8 cellular contexts compared by ENCODE assay signal in genomic region chr6:43702522-43703440, GRCh38. TPM values are rescaled to one million over a fixed set of nuclear protein-coding genes. Genes with fewer than 3 reads are reported as not detected.
A peak's percentile ranks its signal among the peaks of the same experiment; 100 is the strongest.
DNase-seq lines count a peak whose midpoint lies in the region; ATAC-seq, FAIRE-seq and TF ChIP-seq lines count a peak whose summit lies in the region.

No MANE protein-coding gene starts in this region.

- TF ChIP-seq EP300 in HepG2 (IDR thresholded peaks at IDR 0.05; ENCODE audit: low read depth in 2 of 2, low read length in 2 of 2), result peak in 1 of 2 experiments; percentile 54; a peak in 1 of 4 replicates
- no peak for TF ChIP-seq EP300 in HepG2 (CRISPR knock-in tag; IDR thresholded peaks at IDR 0.05; ENCODE audit: borderline replicate concordance)
- TF ChIP-seq EP300 in stomach (IDR thresholded peaks at IDR 0.05), result no peak

- DNase-seq in DMS 273 treated with DMSO at 0.1 percent for 48 hours (lab: John Stamatoyannopoulos, UW) (peak; percentile 60), HCT116 (ENCODE audit: low read depth, low spot score) (peak; percentile 92), OCI-M1 (lab: John Stamatoyannopoulos, UW) (peak; percentile 95), dermis blood vessel endothelial cell (peak; percentile 95), HepG2 (ENCODE audit: low spot score) (peak; percentile 93), stomach (peak; percentile 93), caudate nucleus (lab: John Stamatoyannopoulos, UW) (no peak)

- in situ Hi-C loops in HepG2 (cut with HindIII; ENCODE audit: extremely low pct_ligation_motif_present, low pct_unique_long_range_greater_than_20kb), result no loop called here

- H3K36me3 ChIP-seq in HCT116 (ENCODE audit: control insufficient read depth in 1 of 2, insufficient read depth in 2 of 2, low read length in 2 of 2) (no peaks in the 10 kb centered on the region), HepG2 (replicated peaks in 1 of 2; ENCODE audit: control insufficient read depth in 1 of 2, insufficient read depth in 2 of 2, low read length in 2 of 2) (no peaks in the 10 kb centered on the region), stomach (no peaks in the 10 kb centered on the region)

- no peaks in the 10 kb centered on the region for H3K9me2 ChIP-seq in HCT116 (ENCODE audit: insufficient read depth)

- H3K79me2 ChIP-seq in HCT116 (ENCODE audit: insufficient read depth, low read length) (no peaks in the 10 kb centered on the region), HepG2 (ENCODE audit: insufficient read depth, low read length) (no peaks in the 10 kb centered on the region)

- TF ChIP-seq CTCF in HCT116 (IDR thresholded peaks at IDR 0.05 in 2 of 3, conservative IDR thresholded peaks at IDR 0.05 in 1 of 3; ENCODE audit: borderline replicate concordance in 1 of 3, insufficient read depth in 1 of 3, low read depth in 2 of 3, low read length in 2 of 3) (no peak), HepG2 (CRISPR knock-in tag; IDR thresholded peaks at IDR 0.05) (no peak), stomach (IDR thresholded peaks at IDR 0.05) (no peak)

- H3K27ac ChIP-seq in HCT116 (ENCODE audit: low read depth, low read length), result peak overlapping the region; percentile 64
- no peak overlapping the region for H3K27ac ChIP-seq in HepG2 (ENCODE audit: extremely low read length, insufficient read depth, low read length)
- peak overlapping the region; percentile 76 to 94 (median 88) for H3K27ac ChIP-seq in stomach
- no peak overlapping the region for H3K27ac ChIP-seq in caudate nucleus (ENCODE audit: low read depth, low read length)

- H3K4me1 ChIP-seq in HCT116 (ENCODE audit: control insufficient read depth in 1 of 2, insufficient read depth in 2 of 2, low read length in 2 of 2), result peaks cover 36 to 45% of the 10 kb centered on the region in 2 experiments
- peaks cover 96% of the 10 kb centered on the region for H3K4me1 ChIP-seq in HepG2 (ENCODE audit: insufficient read depth, low read length)
- H3K4me1 ChIP-seq in stomach, result peaks cover 68 to 99% (median 77%) of the 10 kb centered on the region in 4 donors

- H4K20me1 ChIP-seq in HCT116 (ENCODE audit: insufficient read depth) (no peaks in the 10 kb centered on the region), HepG2 (ENCODE audit: insufficient read depth, low read length) (no peaks in the 10 kb centered on the region)

- 18% methylated on average over 14 of the region's 15 CpGs for WGBS in HepG2 (ENCODE audit: low lambda C conversion rate)
- 13 to 27% (median 22%) methylated on average over 13 to 15 of the region's 15 CpGs for whole genome bisulfite sequencing in stomach, 5 donors

- peak overlapping the region; percentile 56 for H3K9ac ChIP-seq in HCT116 (ENCODE audit: low read length)
- H3K9ac ChIP-seq in HepG2 (ENCODE audit: insufficient read depth, low read depth, low read length), result peak overlapping the region; percentile 28; the same call in 1 of the 2 replicates

- peak; percentile 66 for FAIRE-seq in HepG2 (lab: Jason Lieb, UNC)

- TF ChIP-seq POLR2A in HCT116 (IDR thresholded peaks at IDR 0.05; ENCODE audit: borderline replicate concordance, extremely low read depth, insufficient read depth, insufficient read length) (peak; percentile 53), HepG2 (IDR thresholded peaks at IDR 0.05; ENCODE audit: insufficient read depth in 1 of 2, low read depth in 2 of 2, low read length in 2 of 2) (no peak; a peak in 1 of 4 replicates), stomach (IDR thresholded peaks at IDR 0.05) (peak in 1 of 4 donors; percentile 44)

- BruUV-seq in HCT116 (replicated peaks; lab: Mats Ljungman, UMichigan), result no TSS peak
- BruUV-seq in HepG2 (replicated peaks; lab: Mats Ljungman, UMichigan), result no TSS peak

- peak overlapping the region; percentile 82 for H3K4me2 ChIP-seq in HCT116 (ENCODE audit: low read length)
- H3K4me2 ChIP-seq in HepG2 (ENCODE audit: low read depth, low read length), result peak overlapping the region; percentile 85

- RAD21 ChIA-PET in HCT116 (lab: Charles Lee; ENCODE audit: low non-redundant PET in 1 of 2, low total read pairs in 2 of 2, uncharacterized antibody in 2 of 2, unreplicated experiment in 2 of 2), result no interaction called here

- peak overlapping the region; percentile 19 to 44 for H3K4me3 ChIP-seq in HCT116 (replicated peaks in 1 of 2; ENCODE audit: low read depth in 1 of 2, low read length in 2 of 2)
- H3K4me3 ChIP-seq in HepG2 (replicated peaks in 1 of 3; ENCODE audit: insufficient read depth in 1 of 3, low read depth in 2 of 3, low read length in 3 of 3), result peak overlapping the region in 2 of 3 experiments; percentile 24 to 54; a peak in 3 of 6 replicates
- no peak overlapping the region for H3K4me3 ChIP-seq in stomach

- no peaks in the 10 kb centered on the region for H3K27me3 ChIP-seq in HCT116 (ENCODE audit: insufficient read depth, low read length)
- peaks cover 0 to 19% of the 10 kb centered on the region in 2 experiments; a peak in 3 of 5 replicates for H3K27me3 ChIP-seq in HepG2 (ENCODE audit: control insufficient read depth in 1 of 2, insufficient read depth in 2 of 2, low read length in 2 of 2)
- H3K27me3 ChIP-seq in stomach, result no peaks in the 10 kb centered on the region

- H3K9me3 ChIP-seq in HCT116 (ENCODE audit: control insufficient read depth in 1 of 2, insufficient read depth in 1 of 2, low read depth in 1 of 2, low read length in 2 of 2), result no peaks in the 10 kb centered on the region
- no peaks in the 10 kb centered on the region for H3K9me3 ChIP-seq in HepG2 (ENCODE audit: low read length)
- H3K9me3 ChIP-seq in stomach, result no peaks in the 10 kb centered on the region

- ATAC-seq in HCT116, result peak; percentile 95
- ATAC-seq in HepG2, result peak; percentile 80
- ATAC-seq in HG02885 (IDR thresholded peaks at IDR 0.05; ENCODE audit: poor library complexity, unreplicated experiment), result no peak

- H2AFZ ChIP-seq in HCT116 (ENCODE audit: low read depth, low read length, poor library complexity, severe bottlenecking), result peak overlapping the region; percentile 63
- peak overlapping the region; percentile 8 for H2AFZ ChIP-seq in HepG2 (ENCODE audit: low read length)

- CTCF ChIA-PET in HCT116 (lab: Charles Lee), result interaction anchor here (1.0 to 1.8 kb wide), 3 partner anchors 22 to 376 kb away, joined by 3 to 6 read pairs (median 6); no protein-coding TSS in a partner anchor
- CTCF ChIA-PET in HepG2 (lab: Yijun Ruan, JAX; ENCODE audit: low intra/inter-chr PET ratio, low total read pairs), result no interaction called here

- TF ChIP-seq RAD21 in HCT116 (IDR thresholded peaks at IDR 0.05; ENCODE audit: low read depth) (no peak), HepG2 (CRISPR knock-in tag; IDR thresholded peaks at IDR 0.05) (no peak)

- intact Hi-C loops in HCT116 (cut with micrococcal nuclease), result no loop called here
- intact Hi-C loops in HepG2 (cut with micrococcal nuclease; ENCODE audit: unreplicated experiment), result loop anchor here (2.0 kb wide), 1 partner anchor 30 kb away; no protein-coding TSS in a partner anchor
- intact Hi-C loops in stomach (cut with DNase I; ENCODE audit: low total_unique reads), result no loop called here

- POLR2A ChIA-PET in HCT116 (lab: Charles Lee) (interaction anchor here (0.9 to 1.2 kb wide), 4 partner anchors 10 to 70 kb away, joined by 3 to 5 read pairs (median 4); no protein-coding TSS in a partner anchor), HepG2 (lab: Yijun Ruan, JAX) (interaction anchor here (0.6 to 1.4 kb wide), 9 partner anchors 15 to 489 kb away, joined by 3 to 5 read pairs (median 3); partner anchors contain the start of genes GTPBP2, MAD2L1BP and MRPS18A)

RNA-seq across cellular contexts. Expression of gene MRPS18A, which starts 15.2 kb away (rescaled TPM):
- 63.0 TPM for total RNA-seq in HCT116 (2021; ENCODE audit: unreplicated experiment)
- polyA plus RNA-seq in HCT116 (2012), result 84.7 and 96.7 TPM in 2 replicates
- 44.2 and 57.1 TPM in 2 replicates for total RNA-seq in dermis blood vessel endothelial cell
- total RNA-seq in HepG2 (2016; rRNA removed; fragmentation: Illumina TruSeq; extraction: Trizol), result 89.1 and 100 TPM in 2 replicates
- total RNA-seq in HepG2 (2016; cell fraction: cytosol; rRNA removed; fragmentation: Illumina TruSeq; extraction: Trizol; ENCODE audit: low read depth), result 51.0 and 53.1 TPM in 2 replicates
- total RNA-seq in HepG2 (2016; cell fraction: insoluble cytoplasmic fraction; rRNA removed; fragmentation: Illumina TruSeq; extraction: Trizol), result 92.0 and 115 TPM in 2 replicates
- total RNA-seq in HepG2 (2016; cell fraction: membrane; rRNA removed; fragmentation: Illumina TruSeq; extraction: Trizol), result 52.2 and 52.5 TPM in 2 replicates
- 44.5 and 50.5 TPM in 2 replicates for total RNA-seq in HepG2 (2016; cell fraction: nucleus; rRNA removed; fragmentation: Illumina TruSeq; extraction: Trizol)
- 87.8 and 102 TPM in 2 replicates for polyA plus RNA-seq in HepG2 (2011; rRNA removed)
- 108 and 150 TPM in 2 replicates for polyA plus RNA-seq in HepG2 (2011; cell fraction: cytosol; rRNA removed)
- 43.7 and 43.9 TPM in 2 replicates for polyA plus RNA-seq in HepG2 (2011; cell fraction: nucleus; rRNA removed)
- polyA plus RNA-seq in HepG2 (2012), result 56.6 and 66.1 TPM in 2 replicates
- 59.0 and 63.6 TPM in 2 replicates for polyA plus RNA-seq in HepG2 (2016; cell fraction: cytosol; fragmentation: Illumina TruSeq; extraction: Trizol; ENCODE audit: low read depth)
- polyA plus RNA-seq in HepG2 (2016; cell fraction: insoluble cytoplasmic fraction; fragmentation: Illumina TruSeq; extraction: Trizol; ENCODE audit: low read depth), result 121 and 138 TPM in 2 replicates
- polyA plus RNA-seq in HepG2 (2016; cell fraction: membrane; fragmentation: Illumina TruSeq; extraction: Trizol; ENCODE audit: low read depth), result 49.5 and 50.7 TPM in 2 replicates
- 49.3 and 56.1 TPM in 2 replicates for polyA plus RNA-seq in HepG2 (2016; cell fraction: nucleus; fragmentation: Illumina TruSeq; extraction: Trizol; ENCODE audit: insufficient read depth, low read depth)
- 146 and 147 TPM in 2 replicates for polyA minus RNA-seq in HepG2 (2011; rRNA and poly(A)+ RNA removed; ENCODE audit: low replicate concordance)
- polyA minus RNA-seq in HepG2 (2011; cell fraction: cytosol; rRNA and poly(A)+ RNA removed), result 32.4 and 35.6 TPM in 2 replicates
- 65.1 and 66.4 TPM in 2 replicates for polyA minus RNA-seq in HepG2 (2011; cell fraction: nucleus; rRNA and poly(A)+ RNA removed)
- total RNA-seq in stomach, result 10 to 100 TPM in 2 of 5 donors, 1 to 10 TPM in 3; 1.7 to 40.2 (median 5.3) TPM
- 100 to 1,000 TPM in 1 of 3 donors, 10 to 100 TPM in 2; 61.2 to 111 (median 66.4) TPM for polyA plus RNA-seq in stomach

RNA-seq across cellular contexts. Expression of gene RSPH9, which starts 57.9 kb away (rescaled TPM):
- total RNA-seq in HCT116 (2021; ENCODE audit: unreplicated experiment), result not detected
- 0.14 and 0.20 TPM in 2 replicates for polyA plus RNA-seq in HCT116 (2012)
- 0.23 and 0.34 TPM in 2 replicates for total RNA-seq in dermis blood vessel endothelial cell
- total RNA-seq in HepG2 (2016; rRNA removed; fragmentation: Illumina TruSeq; extraction: Trizol), result 0.04 TPM in 1 of 2 replicates, not detected in the other
- total RNA-seq in HepG2 (2016; cell fraction: cytosol; rRNA removed; fragmentation: Illumina TruSeq; extraction: Trizol; ENCODE audit: low read depth), result not detected in 2 replicates
- total RNA-seq in HepG2 (2016; cell fraction: insoluble cytoplasmic fraction; rRNA removed; fragmentation: Illumina TruSeq; extraction: Trizol), result not detected in 2 replicates
- not detected in 2 replicates for total RNA-seq in HepG2 (2016; cell fraction: membrane; rRNA removed; fragmentation: Illumina TruSeq; extraction: Trizol)
- total RNA-seq in HepG2 (2016; cell fraction: nucleus; rRNA removed; fragmentation: Illumina TruSeq; extraction: Trizol), result not detected in 2 replicates
- polyA plus RNA-seq in HepG2 (2011; rRNA removed), result not detected in 2 replicates
- not detected in 2 replicates for polyA plus RNA-seq in HepG2 (2011; cell fraction: cytosol; rRNA removed)
- polyA plus RNA-seq in HepG2 (2011; cell fraction: nucleus; rRNA removed), result 0.10 TPM in 1 of 2 replicates, not detected in the other
- 0.15 and 0.40 TPM in 2 replicates for polyA plus RNA-seq in HepG2 (2012)
- not detected in 2 replicates for polyA plus RNA-seq in HepG2 (2016; cell fraction: cytosol; fragmentation: Illumina TruSeq; extraction: Trizol; ENCODE audit: low read depth)
- not detected in 2 replicates for polyA plus RNA-seq in HepG2 (2016; cell fraction: insoluble cytoplasmic fraction; fragmentation: Illumina TruSeq; extraction: Trizol; ENCODE audit: low read depth)
- not detected in 2 replicates for polyA plus RNA-seq in HepG2 (2016; cell fraction: membrane; fragmentation: Illumina TruSeq; extraction: Trizol; ENCODE audit: low read depth)
- not detected in 2 replicates for polyA plus RNA-seq in HepG2 (2016; cell fraction: nucleus; fragmentation: Illumina TruSeq; extraction: Trizol; ENCODE audit: insufficient read depth, low read depth)
- polyA minus RNA-seq in HepG2 (2011; rRNA and poly(A)+ RNA removed; ENCODE audit: low replicate concordance), result not detected in 2 replicates
- not detected in 2 replicates for polyA minus RNA-seq in HepG2 (2011; cell fraction: cytosol; rRNA and poly(A)+ RNA removed)
- polyA minus RNA-seq in HepG2 (2011; cell fraction: nucleus; rRNA and poly(A)+ RNA removed), result not detected in 2 replicates
- total RNA-seq in stomach, result under 1 TPM in 1 of 5 donors, not detected in 4; 0.18 TPM
- polyA plus RNA-seq in stomach, result under 1 TPM; 0.28 to 0.92 (median 0.56) TPM

Comparison
In these comparisons a context has a peak if more than half of its experiments do, and no peak if none do; other contexts are left out.
1. DNase-seq: peak in DMS 273 treated with DMSO at 0.1 percent for 48 hours (single experiment), HCT116 (single experiment), OCI-M1 (single experiment), dermis blood vessel endothelial cell (single experiment), HepG2 (single experiment) and stomach (single experiment); none in caudate nucleus (0 of 61).
2. H3K27ac ChIP-seq: peak in HCT116 (single experiment) and stomach (5 of 5); none in HepG2 (single experiment) and caudate nucleus (single experiment).
3. H3K4me3 ChIP-seq: peak in HCT116 (2 of 2) and HepG2 (2 of 3); none in stomach (0 of 4).